17 cellular contexts compared by ENCODE assay signal in the genomic region with DNA sequence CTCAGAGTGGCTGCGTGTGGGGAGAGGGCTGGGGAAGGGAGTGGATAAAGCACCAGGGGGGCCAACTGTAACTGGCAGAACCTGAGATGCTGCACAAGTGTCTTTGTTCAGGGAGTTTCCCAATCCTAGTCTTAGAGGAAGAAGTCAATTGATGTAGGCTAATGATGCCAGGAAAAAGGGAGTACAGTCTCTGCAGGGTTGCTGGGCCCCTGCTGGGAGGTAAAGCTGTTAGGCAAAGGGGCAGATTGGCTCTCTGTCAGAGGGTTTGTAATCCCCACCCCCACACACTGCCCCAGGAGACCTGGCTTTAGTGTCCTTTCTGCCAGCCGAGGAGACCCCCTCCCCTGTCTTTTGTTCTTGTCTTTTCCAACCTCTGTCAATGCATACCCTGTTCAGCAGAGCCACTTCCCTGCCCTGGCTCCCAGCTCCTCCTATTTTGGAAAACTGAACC.
A peak's percentile ranks its signal among the peaks of the same experiment; 100 is the strongest.
DNase-seq lines count a peak whose midpoint lies in the region; FAIRE-seq and TF ChIP-seq lines count a peak whose summit lies in the region.
"Had no signal": no experiment of that assay in that cellular context is flagged by ENCODE, and none has a peak within 500 bp of the region (broad histone marks: within the 10 kb centered on the region; RNA-seq: fewer than 3 reads in every experiment).

No MANE protein-coding gene starts in this region.

- no peak for FAIRE-seq in D721Med (lab: Jason Lieb, UNC)
- FAIRE-seq: astrocyte, endometrium had no signal

- DNase-seq in H7 (peak; percentile 71), NCI-H146 (lab: John Stamatoyannopoulos, UW) (peak; percentile 99), SK-MEL-5 (ENCODE audit: low read depth, low spot score) (peak; percentile 32), left kidney (ENCODE audit: low read depth, low spot score) (peak; percentile 13), EL (no peak), D721Med (ENCODE audit: insufficient read length, low spot score) (no peak), GM19238 (ENCODE audit: insufficient read length, low spot score) (no peak)
- DNase-seq: activated T-cell treated with anti-CD3 and anti-CD28 coated beads, Interleukin-2, amount 50 U/mL, for 48 hours; AML-193; head of caudate nucleus; NCI-H2029; stimulated activated naive B cell treated with anti-CD40 and anti-IgM and Interleukin-4, amounts not matched to agents 10 μg/mL and 1 μg/mL and 100 μg/mL, for 72 hours; T-helper 9 cell had no signal

- H3K36me3 ChIP-seq in H7 (replicated peaks; ENCODE audit: control insufficient read depth, insufficient read depth, low read length): no peaks in the 10 kb centered on the region
- H3K36me3 ChIP-seq: tibial nerve had no signal

- TF ChIP-seq CTCF in D721Med (IDR thresholded peaks at IDR 0.05; ENCODE audit: insufficient read depth, missing control alignments): no peak

- in situ Hi-C loops in SK-MEL-5 (cut with HindIII; ENCODE audit: low pct_unique_long_range_greater_than_20kb, low sequenced_read_pairs): no loop called here

- peaks cover 10% of the 10 kb centered on the region for H3K27me3 ChIP-seq in H7 (ENCODE audit: control insufficient read depth, insufficient read depth, low read length)
- H3K27me3 ChIP-seq: tibial nerve had no signal

- H3K4me3 ChIP-seq in H7 (ENCODE audit: insufficient read depth, low read depth, low read length): no peak overlapping the region
- H3K4me3 ChIP-seq: lung, tibial nerve had no signal

Comparison
In these comparisons a context has a peak if more than half of its experiments do, and no peak if none do; other contexts are left out.
1. DNase-seq: peak in H7 (single experiment), NCI-H146 (single experiment), SK-MEL-5 (single experiment) and left kidney (single experiment); none in EL (single experiment), D721Med (single experiment) and GM19238 (single experiment).